22 cellular contexts compared by ENCODE assay signal in the genomic region with DNA sequence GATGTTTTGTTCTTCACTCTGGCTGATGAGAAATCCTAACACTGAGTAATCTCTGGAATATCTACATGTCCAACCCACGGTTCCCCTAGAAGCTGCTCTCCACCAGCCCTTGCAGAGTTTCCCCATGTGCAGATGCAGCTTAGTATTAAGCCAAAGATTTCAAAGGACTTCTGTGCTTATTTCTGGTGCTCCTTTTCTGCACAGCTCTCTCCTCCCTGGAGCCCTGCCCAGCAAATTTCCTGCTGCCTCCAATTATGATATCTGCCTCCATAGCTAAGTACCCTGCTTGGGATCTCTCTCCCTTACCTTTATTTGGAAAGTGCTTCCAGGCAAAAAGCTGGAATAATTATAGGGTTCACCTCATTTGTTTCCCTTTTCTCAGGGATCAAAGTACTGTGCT.
"Had no signal": no experiment of that assay in that cellular context is flagged by ENCODE, and none has a peak within 500 bp of the region (broad histone marks: within the 10 kb centered on the region; RNA-seq: fewer than 3 reads in every experiment).

No MANE protein-coding gene starts in this region.

- H3K9me3 ChIP-seq: adrenal gland had no signal

- H3K27me3 ChIP-seq: adrenal gland had no signal

- DNase-seq: activated CD4-positive, alpha-beta memory T cell treated with anti-CD3 and anti-CD28 coated beads for 36 hours; activated CD4-positive, alpha-beta T cell treated with anti-CD3 and anti-CD28 coated beads for 1 hour; activated CD4-positive, alpha-beta T cell treated with anti-CD3 and anti-CD28 coated beads, Interleukin-2, amount 10 ng/mL, durations not matched to agents 24 days and 14 days; activated CD8-positive, alpha-beta memory T cell treated with anti-CD3 and anti-CD28 coated beads for 24 hours; activated naive CD4-positive, alpha-beta T cell treated with anti-CD3 and anti-CD28 coated beads, Interleukin-2, amount 50 U/mL, for 16 hours; activated naive CD8-positive, alpha-beta T cell treated with anti-CD3 and anti-CD28 coated beads, Interleukin-2, amount 10 ng/mL, durations not matched to agents 7 days and 5 days; activated T-cell treated with anti-CD3 and anti-CD28 coated beads, Interleukin-2, amount 50 U/mL, for 72 hours; adrenal gland; caudate nucleus; KG1; NCI-H1048; NCI-H1436 treated with DMSO at 0.1 percent for 48 hours; NCI-H187; NCI-H2171; NCI-H345; NCI-H510A; NCI-H526 treated with DMSO at 0.1 percent for 48 hours; PC-3; SIG-M5; T-helper 17 cell; T-helper 9 cell had no signal

- H3K36me3 ChIP-seq: adrenal gland had no signal

- H3K4me1 ChIP-seq: adrenal gland had no signal

- H3K27ac ChIP-seq: adrenal gland had no signal

- ATAC-seq: activated T-cell treated with anti-CD3 and anti-CD28 coated beads, Interleukin-2, amount 50 U/mL, for 72 hours; PC-3; T-helper 17 cell; WTC11 had no signal

- H3K4me3 ChIP-seq: adrenal gland had no signal
